In genomic region chr12:28602760-28603638, GRCh38 we compare ENCODE assay signal across 16 cellular contexts.
"Had no signal": no experiment of that assay in that cellular context is flagged by ENCODE, and none has a peak within 500 bp of the region (broad histone marks: within the 10 kb centered on the region; RNA-seq: fewer than 3 reads in every experiment).

No MANE protein-coding gene starts in this region.

- H3K4me3 ChIP-seq: breast epithelium, gastrocnemius medialis, lung, tibial artery, uterus had no signal

- DNase-seq: activated CD4-positive, alpha-beta T cell treated with anti-CD3 and anti-CD28 coated beads, Interleukin-2, amount 10 ng/mL, durations not matched to agents 7 days and 5 days; activated CD4-positive, CD25-positive, alpha-beta regulatory T cell; activated naive CD4-positive, alpha-beta T cell; activated naive CD8-positive, alpha-beta T cell treated with anti-CD3 and anti-CD28 coated beads, Interleukin-2, amount 10 ng/mL, durations not matched to agents 7 days and 5 days; anterior cingulate cortex; cerebellar nuclear complex; effector memory CD4-positive, alpha-beta T cell; gastrocnemius medialis; left colon; midbrain; stimulated activated naive B cell treated with anti-CD40 and anti-IgM and Interleukin-4, amounts not matched to agents 10 μg/mL and 1 μg/mL and 100 μg/mL, for 72 hours; T-helper 17 cell; tibial artery; uterus had no signal
